In genomic region chr12:6943387-6943718, GRCh38 we compare ENCODE assay signal across 8 cellular contexts.
A peak's percentile ranks its signal among the peaks of the same experiment; 100 is the strongest.
DNase-seq lines count a peak whose midpoint lies in the region; ATAC-seq and TF ChIP-seq lines count a peak whose summit lies in the region.

No MANE protein-coding gene starts in this region.

- DNase-seq in NCI-H2029 (lab: John Stamatoyannopoulos, UW) (peak; percentile 89), T-helper 22 cell (ENCODE audit: low read depth) (peak; percentile 77), brain microvascular endothelial cell (peak; percentile 94), hippocampal formation (lab: John Stamatoyannopoulos, UW) (peak; percentile 83 to 89)
- DNase-seq in NK-92 treated with Interleukin-12 subunit alpha and Interleukin-12 subunit beta, amount 100 ng/mL, for 24 hours (lab: John Stamatoyannopoulos, UW) = no peak

- H3K27ac ChIP-seq in brain microvascular endothelial cell (peak overlapping the region; percentile 93), rectal smooth muscle tissue (ENCODE audit: low read depth, low read length) (peak overlapping the region; percentile 97)

- H3K36me3 ChIP-seq in brain microvascular endothelial cell (replicated peaks) = peaks cover 16% of the 10 kb centered on the region
- H3K36me3 ChIP-seq in rectal smooth muscle tissue (ENCODE audit: control insufficient read depth, insufficient read depth, low read length) = peaks cover 16% of the 10 kb centered on the region

- ATAC-seq in GM18502 (IDR thresholded peaks at IDR 0.05; ENCODE audit: poor library complexity, unreplicated experiment) (peak; percentile 32), HG02943 (IDR thresholded peaks at IDR 0.05; ENCODE audit: low read depth, unreplicated experiment) (peak; percentile 23)

- H3K27me3 ChIP-seq in brain microvascular endothelial cell (replicated peaks) = no peaks in the 10 kb centered on the region
- no peaks in the 10 kb centered on the region for H3K27me3 ChIP-seq in rectal smooth muscle tissue (ENCODE audit: control insufficient read depth, insufficient read depth, low read length)

- no peak for TF ChIP-seq CTCF in brain microvascular endothelial cell (IDR thresholded peaks at IDR 0.05; ENCODE audit: low read depth, low read length, missing control alignments)

- H3K9ac ChIP-seq in rectal smooth muscle tissue (ENCODE audit: low read length) = peak overlapping the region; percentile 89

- H3K4me3 ChIP-seq in brain microvascular endothelial cell (ENCODE audit: low read depth, low read length) (peak overlapping the region; percentile 87), rectal smooth muscle tissue (ENCODE audit: low read length) (peak overlapping the region; percentile 76)

- peaks cover 26% of the 10 kb centered on the region for H3K4me1 ChIP-seq in rectal smooth muscle tissue (ENCODE audit: control insufficient read depth, insufficient read depth, low read length)

- in situ Hi-C loops in brain microvascular endothelial cell (cut with HindIII; ENCODE audit: low pct_ligation_motif_present, low sequenced_read_pairs) = no loop called here
